In the genomic region with DNA sequence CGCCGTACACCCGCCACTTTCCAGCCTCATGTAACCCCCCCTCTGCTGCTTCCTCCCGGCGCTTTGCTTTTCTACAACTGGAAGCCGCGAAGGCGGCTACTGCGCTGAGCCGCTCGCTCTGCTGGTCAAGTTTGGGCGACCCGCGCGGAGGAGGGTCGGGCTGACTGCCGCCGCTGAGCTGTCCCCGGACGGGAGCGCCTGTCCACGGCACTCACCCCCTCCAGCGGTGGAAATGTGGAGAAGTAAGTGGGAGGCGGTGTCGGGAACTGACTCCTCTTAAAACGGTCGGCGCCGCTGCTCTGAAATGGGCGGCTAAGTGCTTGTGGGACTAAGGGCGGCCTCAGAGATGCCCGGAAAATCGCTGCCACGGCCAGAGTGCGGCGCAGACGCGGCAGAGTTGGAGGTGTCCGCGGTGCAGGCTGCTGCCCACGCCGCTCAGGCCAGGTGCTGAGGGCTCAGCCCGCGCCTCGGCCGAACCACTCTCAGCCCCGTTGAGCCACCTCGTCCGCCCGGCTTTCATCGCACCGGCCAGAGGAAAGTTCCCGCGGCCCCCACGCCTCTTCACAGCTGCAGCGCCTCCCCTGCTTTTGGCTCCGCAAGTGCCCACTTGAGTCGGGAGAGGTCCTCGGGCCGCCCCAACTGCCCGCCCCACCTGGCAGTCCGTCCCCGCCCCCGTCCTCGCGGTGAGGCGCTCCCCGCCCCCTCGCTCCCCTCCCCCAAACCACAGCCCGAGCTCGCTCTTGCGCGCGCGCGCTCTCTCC, we compare ENCODE assay signal across 8 cellular contexts. TPM values are rescaled to one million over a fixed set of nuclear protein-coding genes. Genes with fewer than 3 reads are reported as not detected.
DNase-seq lines count a peak whose midpoint lies in the region; ATAC-seq and TF ChIP-seq lines count a peak whose summit lies in the region.

No MANE protein-coding gene starts in this region.

- H3K36me3 ChIP-seq in ACC112 (ENCODE audit: insufficient read depth, low read length) (no peaks in the 10 kb centered on the region), gastrocnemius medialis (no peaks in the 10 kb centered on the region)

- peaks cover 6% of the 10 kb centered on the region for H3K9me3 ChIP-seq in iPS-18c (ENCODE audit: control insufficient read depth, insufficient read depth, low read length)
- H3K9me3 ChIP-seq in gastrocnemius medialis: no peaks in the 10 kb centered on the region

- H3K4me1 ChIP-seq in ACC112 (ENCODE audit: control insufficient read depth, insufficient read depth, low read length, unreplicated experiment): peaks cover 2% of the 10 kb centered on the region
- H3K4me1 ChIP-seq in gastrocnemius medialis: peaks cover 5 to 21% of the 10 kb centered on the region in 2 donors

- no peaks in the 10 kb centered on the region for H3K36me3 Mint-ChIP-seq in brain

- intact Hi-C loops in gastrocnemius medialis (cut with DNase I; ENCODE audit: low total_unique reads): no loop called here

- DNase-seq in GM10266 (ENCODE audit: extremely low spot score) (peak; percentile 42), NCI-H524 (lab: John Stamatoyannopoulos, UW) (peak; percentile 95 to 96), gastrocnemius medialis (peak in 1 of 2 donors; percentile 9), NAMALWA (ENCODE audit: low spot score) (no peak)

- peaks cover 9% of the 10 kb centered on the region for H3K4me1 Mint-ChIP-seq in brain

- H3K27me3 Mint-ChIP-seq in brain: peaks cover 36% of the 10 kb centered on the region

- ATAC-seq in HG02884 (IDR thresholded peaks at IDR 0.05; ENCODE audit: unreplicated experiment) (peak; percentile 24), gastrocnemius medialis (peak; percentile 41 to 42)

- peaks cover 66% of the 10 kb centered on the region for H3K27me3 ChIP-seq in ACC112 (ENCODE audit: insufficient read depth, low read length)
- peaks cover 26 to 59% (median 42%) of the 10 kb centered on the region in 3 donors for H3K27me3 ChIP-seq in gastrocnemius medialis

- TF ChIP-seq CTCF in GM10266 (IDR thresholded peaks at IDR 0.05; ENCODE audit: control insufficient read depth, insufficient read depth, low read depth, missing control alignments): no peak
- no peak for TF ChIP-seq CTCF in brain (conservative IDR thresholded peaks at IDR 0.05)
- TF ChIP-seq CTCF in gastrocnemius medialis (IDR thresholded peaks at IDR 0.05 in 4 of 5, conservative IDR thresholded peaks at IDR 0.05 in 1 of 5): no peak

- in situ Hi-C loops in gastrocnemius medialis (cut with MboI; ENCODE audit: low sequenced_read_pairs in 4 of 4): no loop called here

- H3K4me3 ChIP-seq in ACC112 (ENCODE audit: low read depth, low read length): peak overlapping the region; percentile 75
- peak overlapping the region; percentile 71 for H3K4me3 ChIP-seq in iPS-18c (ENCODE audit: insufficient read depth, low read depth, low read length)
- H3K4me3 ChIP-seq in gastrocnemius medialis: peak overlapping the region; percentile 42 to 49 (median 47)

- no peaks in the 10 kb centered on the region for H3K79me2 ChIP-seq in ACC112 (ENCODE audit: control insufficient read depth, insufficient read depth, low read length, unreplicated experiment)

- H2AFZ ChIP-seq in ACC112 (ENCODE audit: low read length, unreplicated experiment): peak overlapping the region; percentile 80

- no peak for TF ChIP-seq POLR2A in gastrocnemius medialis (IDR thresholded peaks at IDR 0.05)

- peak overlapping the region; percentile 75 to 91 (median 82) for H3K4me3 Mint-ChIP-seq in brain

- H3K9me3 Mint-ChIP-seq in brain: no peaks in the 10 kb centered on the region

- no peak overlapping the region for H3K27ac ChIP-seq in ACC112 (ENCODE audit: low read depth, low read length)
- no peak overlapping the region for H3K27ac ChIP-seq in gastrocnemius medialis

- H3K27ac Mint-ChIP-seq in brain: peak overlapping the region in 1 of 5 experiments; percentile 89

RNA-seq across cellular contexts. Expression of gene EPHA6, which starts 0.4 kb away (rescaled TPM):
- polyA plus RNA-seq in brain (ENCODE audit: insufficient read depth, low read depth, low replicate concordance): 0.12 TPM
- total RNA-seq in gastrocnemius medialis: not detected
